8 cellular contexts compared by ENCODE assay signal in genomic region chrX:104165894-104166734, GRCh38. TPM values are rescaled to one million over a fixed set of nuclear protein-coding genes. Genes with fewer than 3 reads are reported as not detected.
DNase-seq lines count a peak whose midpoint lies in the region; ATAC-seq lines count a peak whose summit lies in the region.

FAM199X (plus strand) TSS chrX:104166453; CDS start chrX:104166786, 333 bp downstream.

- H3K36me3 ChIP-seq in GM23248 (ENCODE audit: low read depth) = no peaks in the 10 kb centered on the region

- H3K27ac Mint-ChIP-seq in activated T-helper 1 cell treated with anti-CD3 and anti-CD28 coated beads, Interleukin-12 subunit alpha, Interleukin-12 subunit beta, Interleukin-2, Interleukin-4 antibody, amounts not matched to agents 30 ng/mL and 10 ng/mL and 1 ng/mL, durations not matched to agents 14 hours and 24 hours and 36 hours = peak within 1 kb of the TSS; percentile 85
- peak within 1 kb of the TSS; percentile 82 to 97 (median 95) for H3K27ac Mint-ChIP-seq in naive thymus-derived CD8-positive, alpha-beta T cell
- peak within 1 kb of the TSS; percentile 65 for H3K27ac Mint-ChIP-seq in stimulated activated naive B cell treated with anti-CD40 and anti-IgM and Interleukin-4, amounts not matched to agents 10 μg/mL and 1 μg/mL and 100 μg/mL, for 72 hours

- no peaks in the 10 kb centered on the region for H3K9me3 Mint-ChIP-seq in activated T-helper 1 cell treated with anti-CD3 and anti-CD28 coated beads, Interleukin-12 subunit alpha, Interleukin-12 subunit beta, Interleukin-2, Interleukin-4 antibody, amounts not matched to agents 30 ng/mL and 10 ng/mL and 1 ng/mL, durations not matched to agents 14 hours and 24 hours and 36 hours
- H3K9me3 Mint-ChIP-seq in naive thymus-derived CD8-positive, alpha-beta T cell = no peaks in the 10 kb centered on the region
- no peaks in the 10 kb centered on the region for H3K9me3 Mint-ChIP-seq in stimulated activated naive B cell treated with anti-CD40 and anti-IgM and Interleukin-4, amounts not matched to agents 10 μg/mL and 1 μg/mL and 100 μg/mL, for 72 hours

- H3K9me2 ChIP-seq in GM23248 (ENCODE audit: insufficient read depth) = no peaks in the 10 kb centered on the region

- H3K79me2 ChIP-seq in GM23248 (ENCODE audit: insufficient read depth) = peaks cover 48% of the 10 kb centered on the region

- in situ Hi-C loops in GM23248 (cut with MboI) = no loop called here

- H3K27ac ChIP-seq in GM23248 = peak within 1 kb of the TSS; percentile 59

- peak within 1 kb of the TSS; percentile 84 for H3K4me2 ChIP-seq in GM23248 (ENCODE audit: unreplicated experiment)

- ATAC-seq in naive thymus-derived CD8-positive, alpha-beta T cell = peak; percentile 94 to 96
- peak; percentile 95 to 96 for ATAC-seq in stimulated activated naive B cell treated with anti-CD40 and anti-IgM and Interleukin-4, amounts not matched to agents 10 μg/mL and 1 μg/mL and 100 μg/mL, for 72 hours (replicated peaks)

- 0 to 2% methylated on average over 10 to 16 of the region's 71 CpGs for WGBS in GM23248 (ENCODE audit: low coverage in 1 of 2, low lambda C conversion rate in 2 of 2, missing lambda C conversion rate in 2 of 2), 2 experiments

- no peaks in the 10 kb centered on the region for H4K20me1 ChIP-seq in GM23248 (ENCODE audit: insufficient read depth)

- no peaks in the 10 kb centered on the region for H3K4me1 ChIP-seq in GM23248 (ENCODE audit: insufficient read depth)

- peak within 1 kb of the TSS; percentile 87 for H2AFZ ChIP-seq in GM23248

- H3K27me3 Mint-ChIP-seq in activated T-helper 1 cell treated with anti-CD3 and anti-CD28 coated beads, Interleukin-12 subunit alpha, Interleukin-12 subunit beta, Interleukin-2, Interleukin-4 antibody, amounts not matched to agents 30 ng/mL and 10 ng/mL and 1 ng/mL, durations not matched to agents 14 hours and 24 hours and 36 hours (ENCODE audit: insufficient read depth) = no peaks in the 10 kb centered on the region
- H3K27me3 Mint-ChIP-seq in naive thymus-derived CD8-positive, alpha-beta T cell = no peaks in the 10 kb centered on the region
- H3K27me3 Mint-ChIP-seq in stimulated activated naive B cell treated with anti-CD40 and anti-IgM and Interleukin-4, amounts not matched to agents 10 μg/mL and 1 μg/mL and 100 μg/mL, for 72 hours = peaks cover 0 to 4% of the 10 kb centered on the region in 2 donors

- H3K4me3 Mint-ChIP-seq in activated T-helper 1 cell treated with anti-CD3 and anti-CD28 coated beads, Interleukin-12 subunit alpha, Interleukin-12 subunit beta, Interleukin-2, Interleukin-4 antibody, amounts not matched to agents 30 ng/mL and 10 ng/mL and 1 ng/mL, durations not matched to agents 14 hours and 24 hours and 36 hours = peak within 1 kb of the TSS; percentile 85
- H3K4me3 Mint-ChIP-seq in naive thymus-derived CD8-positive, alpha-beta T cell = peak within 1 kb of the TSS; percentile 75 to 92 (median 86)
- H3K4me3 Mint-ChIP-seq in stimulated activated naive B cell treated with anti-CD40 and anti-IgM and Interleukin-4, amounts not matched to agents 10 μg/mL and 1 μg/mL and 100 μg/mL, for 72 hours = peak within 1 kb of the TSS; percentile 83 to 84

- H3K4me1 Mint-ChIP-seq in activated T-helper 1 cell treated with anti-CD3 and anti-CD28 coated beads, Interleukin-12 subunit alpha, Interleukin-12 subunit beta, Interleukin-2, Interleukin-4 antibody, amounts not matched to agents 30 ng/mL and 10 ng/mL and 1 ng/mL, durations not matched to agents 14 hours and 24 hours and 36 hours (ENCODE audit: low read depth) = peaks cover 37% of the 10 kb centered on the region
- peaks cover 24 to 39% (median 34%) of the 10 kb centered on the region in 4 donors for H3K4me1 Mint-ChIP-seq in naive thymus-derived CD8-positive, alpha-beta T cell
- peaks cover 12 to 26% of the 10 kb centered on the region in 2 donors for H3K4me1 Mint-ChIP-seq in stimulated activated naive B cell treated with anti-CD40 and anti-IgM and Interleukin-4, amounts not matched to agents 10 μg/mL and 1 μg/mL and 100 μg/mL, for 72 hours

- H3K27me3 ChIP-seq in GM23248 (replicated peaks; ENCODE audit: insufficient read depth) = no peaks in the 10 kb centered on the region

- peak within 1 kb of the TSS; percentile 84 for H3K4me3 ChIP-seq in GM23248

- DNase-seq in EL (peak; percentile 83), GM23248 (peak; percentile 93), Kasumi-1 (lab: John Stamatoyannopoulos, UW) (peak; percentile 83 to 84), RKO (ENCODE audit: low spot score) (peak; percentile 90), fibroblast of gingiva (ENCODE audit: low read depth) (peak; percentile 84)
- peak; percentile 81 for DNase-seq in activated T-helper 1 cell treated with anti-CD3 and anti-CD28 coated beads, Interleukin-12 subunit alpha, Interleukin-12 subunit beta, Interleukin-2, Interleukin-4 antibody, amounts not matched to agents 30 ng/mL and 10 ng/mL and 1 ng/mL, durations not matched to agents 14 hours and 24 hours and 36 hours (ENCODE audit: low spot score)
- DNase-seq in naive thymus-derived CD8-positive, alpha-beta T cell = peak; percentile 72 to 87 (median 78)
- peak; percentile 85 for DNase-seq in stimulated activated naive B cell treated with anti-CD40 and anti-IgM and Interleukin-4, amounts not matched to agents 10 μg/mL and 1 μg/mL and 100 μg/mL, for 72 hours

- peaks cover 6% of the 10 kb centered on the region for H3K36me3 Mint-ChIP-seq in activated T-helper 1 cell treated with anti-CD3 and anti-CD28 coated beads, Interleukin-12 subunit alpha, Interleukin-12 subunit beta, Interleukin-2, Interleukin-4 antibody, amounts not matched to agents 30 ng/mL and 10 ng/mL and 1 ng/mL, durations not matched to agents 14 hours and 24 hours and 36 hours (ENCODE audit: low read depth)
- peaks cover 0 to 5% (median 0%) of the 10 kb centered on the region in 3 donors for H3K36me3 Mint-ChIP-seq in naive thymus-derived CD8-positive, alpha-beta T cell
- peaks cover 3 to 4% of the 10 kb centered on the region in 2 donors for H3K36me3 Mint-ChIP-seq in stimulated activated naive B cell treated with anti-CD40 and anti-IgM and Interleukin-4, amounts not matched to agents 10 μg/mL and 1 μg/mL and 100 μg/mL, for 72 hours

- H3F3A ChIP-seq in GM23248 (ENCODE audit: insufficient read depth) = no peaks in the 10 kb centered on the region

- no peaks in the 10 kb centered on the region for H3K9me3 ChIP-seq in GM23248 (ENCODE audit: low read depth)

- intact Hi-C loops in activated T-helper 1 cell treated with anti-CD3 and anti-CD28 coated beads, Interleukin-12 subunit alpha, Interleukin-12 subunit beta, Interleukin-2, Interleukin-4 antibody, amounts not matched to agents 30 ng/mL and 10 ng/mL and 1 ng/mL, durations not matched to agents 14 hours and 24 hours and 36 hours (cut with micrococcal nuclease) = loop anchor here (1.0 to 5.0 kb wide), 2 partner anchors 9 to 484 kb away; partner anchors contain the start of gene SLC25A53

- POLR2A ChIA-PET in naive thymus-derived CD8-positive, alpha-beta T cell (lab: Charles Lee) = interaction anchor here (0.7 to 2.8 kb wide), 4 partner anchors 9 to 55 kb away, joined by 3 to 37 read pairs (median 4); partner anchors contain the start of gene SLC25A53

- H3K9ac ChIP-seq in GM23248 = peak within 1 kb of the TSS; percentile 89

RNA-seq across cellular contexts. Expression of gene FAM199X, which starts in this region (rescaled TPM):
- 16.1 and 16.9 TPM in 2 replicates for total RNA-seq in GM23248 (2014; rRNA removed; shearing (Covaris generic))
- polyA plus RNA-seq in GM23248 (2016; fragmentation: Nextera tagmentation; extraction: Ambion mirVana) = 8.1 and 9.7 TPM in 2 replicates
- total RNA-seq in activated T-helper 1 cell treated with anti-CD3 and anti-CD28 coated beads, Interleukin-12 subunit alpha, Interleukin-12 subunit beta, Interleukin-2, Interleukin-4 antibody, amounts not matched to agents 30 ng/mL and 10 ng/mL and 1 ng/mL, durations not matched to agents 14 hours and 24 hours and 36 hours = 10.8 and 12.7 TPM in 2 replicates
- total RNA-seq in naive thymus-derived CD8-positive, alpha-beta T cell = 10 to 100 TPM; 19.9 to 21.4 TPM
- 1 to 10 TPM; 7.6 to 8.7 (median 8.4) TPM for polyA plus RNA-seq in naive thymus-derived CD8-positive, alpha-beta T cell

Comparison
In these comparisons a context has a peak if more than half of its experiments do, and no peak if none do; other contexts are left out.
1. Peak in every context shown above with its lines: DNase-seq, ATAC-seq, H3K4me3 ChIP-seq and H3K27ac ChIP-seq.